ENCODE assay signal across 1 cellular context in genomic region chr3:71229905-71230657, GRCh38.
TF ChIP-seq lines count a peak whose summit lies in the region.

No MANE protein-coding gene starts in this region.

TF ChIP-seq in WTC11, 78 proteins besides CTCF, POLR2A, EP300 and RAD21:
- no peak for TF ChIP-seq STAT6 (CRISPR knock-in tag; conservative IDR thresholded peaks at IDR 0.05; ENCODE audit: low read depth)
- TF ChIP-seq ATF3 (CRISPR knock-in tag; conservative IDR thresholded peaks at IDR 0.05), result no peak
- no peak for TF ChIP-seq TCF7 (CRISPR knock-in tag; IDR thresholded peaks at IDR 0.05; ENCODE audit: low read depth)
- no peak for TF ChIP-seq FOXJ3 (CRISPR knock-in tag; IDR thresholded peaks at IDR 0.05; ENCODE audit: borderline replicate concordance)
- TF ChIP-seq ESRRA (CRISPR knock-in tag; IDR thresholded peaks at IDR 0.05; ENCODE audit: borderline replicate concordance), result no peak
- no peak for TF ChIP-seq USF2 (CRISPR knock-in tag; IDR thresholded peaks at IDR 0.05)
- TF ChIP-seq MXD4 (CRISPR knock-in tag; IDR thresholded peaks at IDR 0.05; ENCODE audit: borderline replicate concordance), result no peak
- TF ChIP-seq ZNF423 (CRISPR knock-in tag; IDR thresholded peaks at IDR 0.05), result no peak
- no peak for TF ChIP-seq MLX (CRISPR knock-in tag; IDR thresholded peaks at IDR 0.05)
- TF ChIP-seq ATF6 (CRISPR knock-in tag; IDR thresholded peaks at IDR 0.05), result no peak
- no peak for TF ChIP-seq SOX15 (CRISPR knock-in tag; IDR thresholded peaks at IDR 0.05)
- TF ChIP-seq ZMAT4 (CRISPR knock-in tag; IDR thresholded peaks at IDR 0.05), result no peak
- no peak for TF ChIP-seq IRF1 (CRISPR knock-in tag; IDR thresholded peaks at IDR 0.05)
TF ChIP-seq in WTC11: peak in this region for 0.
